23 cellular contexts compared by ENCODE assay signal in the genomic region with DNA sequence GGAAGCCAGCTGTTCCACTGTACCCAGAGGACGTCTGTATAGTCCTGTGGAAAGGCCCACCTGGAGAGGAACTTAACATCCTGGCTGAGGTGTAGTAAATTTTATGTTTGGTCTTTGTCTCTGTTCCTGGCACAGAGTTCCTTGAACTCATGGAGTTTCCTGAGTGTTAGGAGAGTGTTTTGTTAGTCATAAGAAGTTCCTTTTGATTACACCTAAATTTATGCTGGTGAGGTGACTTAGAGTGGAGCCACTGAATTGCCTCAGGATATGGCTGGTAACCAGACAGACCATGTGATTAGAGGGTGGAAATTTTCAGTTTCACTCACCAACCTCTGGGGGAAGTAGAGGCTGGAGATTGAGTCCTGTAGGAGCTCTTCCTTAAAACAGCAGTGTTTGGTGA. TPM values are rescaled to one million over a fixed set of nuclear protein-coding genes. Genes with fewer than 3 reads are reported as not detected.
DNase-seq lines count a peak whose midpoint lies in the region; ATAC-seq, FAIRE-seq and TF ChIP-seq lines count a peak whose summit lies in the region.
"Had no signal": no experiment of that assay in that cellular context is flagged by ENCODE, and none has a peak within 500 bp of the region (broad histone marks: within the 10 kb centered on the region; RNA-seq: fewer than 3 reads in every experiment).

No MANE protein-coding gene starts in this region.

- 72 to 83% methylated on average over 1 of the region's 1 CpG for WGBS in pancreas, 2 donors

- intact Hi-C loops in breast epithelium (cut with DNase I; ENCODE audit: low total_unique reads) (no loop called here), pancreas (cut with DNase I) (no loop called here)

- TF ChIP-seq POLR2A in breast epithelium (IDR thresholded peaks at IDR 0.05): no peak

- H3K27ac ChIP-seq in breast epithelium: peak overlapping the region; percentile 6 to 32
- H3K27ac ChIP-seq in pancreas: no peak overlapping the region
- H3K27ac ChIP-seq: tibial artery, WERI-Rb-1 had no signal

- H3K4me1 ChIP-seq in breast epithelium (peaks cover 0 to 8% of the 10 kb centered on the region in 2 donors), pancreas (peaks cover 0 to 16% (median 14%) of the 10 kb centered on the region in 3 donors)

- no peaks in the 10 kb centered on the region for H3K27me3 ChIP-seq in breast epithelium
- no peaks in the 10 kb centered on the region for H3K27me3 ChIP-seq in pancreas
- H3K27me3 ChIP-seq: MG63, tibial artery had no signal

- TF ChIP-seq CTCF in breast epithelium (IDR thresholded peaks at IDR 0.05): no peak
- TF ChIP-seq CTCF in pancreas (IDR thresholded peaks at IDR 0.05): no peak

- FAIRE-seq in pancreas (lab: Jason Lieb, UNC): no peak
- FAIRE-seq: colon had no signal

- ATAC-seq in pancreas: no peak

- H3K36me3 ChIP-seq in breast epithelium: no peaks in the 10 kb centered on the region
- H3K36me3 ChIP-seq in pancreas: no peaks in the 10 kb centered on the region
- H3K36me3 ChIP-seq: MG63, tibial artery, WERI-Rb-1 had no signal

- DNase-seq in ELF-1 (ENCODE audit: low read depth, low spot score) (peak; percentile 17), MV-4-11 (lab: John Stamatoyannopoulos, UW) (peak; percentile 24), breast epithelium (ENCODE audit: low spot score in 2 of 2) (no peak), kidney tubule cell (ENCODE audit: low spot score) (peak; percentile 75), pancreas (no peak), NCI-H187 treated with DMSO at 0.1 percent for 48 hours (lab: John Stamatoyannopoulos, UW) (no peak), OCI-M2 (lab: John Stamatoyannopoulos, UW; ENCODE audit: unreplicated experiment) (no peak)
- no peak for DNase-seq in stimulated activated CD4-positive, alpha-beta T cell treated with anti-CD3 and anti-CD28 coated beads, Interleukin-12 subunit alpha, Interleukin-12 subunit beta, amount 100 ng/mL, for 4 hours
- DNase-seq: activated CD4-positive, alpha-beta T cell treated with anti-CD3 and anti-CD28 coated beads, Interleukin-2, amount 50 U/mL, for 4 hours; activated CD8-positive, alpha-beta memory T cell treated with anti-CD3 and anti-CD28 coated beads, Interleukin-2, amount 50 U/mL, for 48 hours; activated effector memory CD4-positive, alpha-beta T cell treated with Interleukin-2 at 50 U/mL for 16 hours; CD4-positive, alpha-beta T cell; DMS153; GF-D8; MG63; NCI-H1694; NCI-H82; stimulated activated CD4-positive, alpha-beta T cell treated with anti-CD3 and anti-CD28 coated beads, Interleukin-4, amount 100 ng/mL, for 24 hours; T-helper 2 cell; tibial artery; WERI-Rb-1 had no signal

- H3K9me3 ChIP-seq in breast epithelium (no peaks in the 10 kb centered on the region), pancreas (no peaks in the 10 kb centered on the region)
- H3K9me3 ChIP-seq: MG63, tibial artery had no signal

- no peak overlapping the region for H3K4me3 ChIP-seq in breast epithelium
- no peak overlapping the region for H3K4me3 ChIP-seq in pancreas
- H3K4me3 ChIP-seq: MG63, smooth muscle cell, tibial artery had no signal

RNA-seq across cellular contexts. Expression of gene RASAL2, which starts 57.9 kb away (rescaled TPM):
- total RNA-seq in breast epithelium: 10 to 100 TPM; 28.5 to 41.0 (median 40.5) TPM
- 10 to 100 TPM in 1 of 6 donors, 1 to 10 TPM in 5; 3.9 to 12.9 (median 5.0) TPM for total RNA-seq in pancreas
- polyA plus RNA-seq in pancreas: 1 to 10 TPM; 2.5 to 3.9 TPM

Comparison
In these comparisons a context has a peak if more than half of its experiments do, and no peak if none do; other contexts are left out.
1. DNase-seq: peak in ELF-1 (single experiment), MV-4-11 (single experiment) and kidney tubule cell (single experiment); none in breast epithelium (0 of 2), pancreas (0 of 6), stimulated activated CD4-positive, alpha-beta T cell treated with anti-CD3 and anti-CD28 coated beads, Interleukin-12 subunit alpha, Interleukin-12 subunit beta, amount 100 ng/mL, for 4 hours (single experiment), NCI-H187 treated with DMSO at 0.1 percent for 48 hours (single experiment) and OCI-M2 (single experiment).
2. H3K27ac ChIP-seq: peak in breast epithelium (2 of 2); none in pancreas (0 of 4).